ENCODE assay signal across 4 cellular contexts in the genomic region with DNA sequence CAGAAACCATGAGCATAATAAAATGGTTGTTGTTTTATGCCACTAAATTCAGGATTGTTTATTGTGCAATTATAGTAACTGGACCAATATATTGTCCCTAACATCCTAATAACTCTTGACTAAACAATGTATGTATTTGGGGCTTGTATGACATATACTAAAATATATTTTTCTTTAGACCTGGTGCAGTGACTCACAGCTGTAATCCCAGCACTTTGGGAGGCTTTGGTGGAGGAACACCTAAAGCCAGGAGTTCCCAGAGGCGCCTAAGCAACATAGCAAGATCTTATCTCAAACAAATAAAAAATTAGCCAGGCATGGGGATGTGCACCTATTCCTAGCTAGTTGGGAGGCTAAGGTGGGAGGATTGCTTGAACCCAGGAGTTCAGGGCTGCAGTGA.
"Had no signal": no experiment of that assay in that cellular context is flagged by ENCODE, and none has a peak within 500 bp of the region (broad histone marks: within the 10 kb centered on the region; RNA-seq: fewer than 3 reads in every experiment).

No MANE protein-coding gene starts in this region.

- FAIRE-seq: H1 had no signal

- DNase-seq: H9, HCEC 1CT, KBM-7 had no signal
